ENCODE assay signal across 1 cellular context in genomic region chr17:43316522-43317142, GRCh38.
TF ChIP-seq lines count a peak whose summit lies in the region.

No MANE protein-coding gene starts in this region.

TF ChIP-seq in H1, 55 proteins besides CTCF, POLR2A, EP300 and RAD21 (continued from another document):
- TF ChIP-seq EZH2 (IDR thresholded peaks at IDR 0.05; ENCODE audit: low read depth, low read length, severe bottlenecking): no peak
- no peak for TF ChIP-seq MAX (IDR thresholded peaks at IDR 0.05)
- TF ChIP-seq CREB1 (IDR thresholded peaks at IDR 0.05): no peak
- TF ChIP-seq TCF12 (IDR thresholded peaks at IDR 0.05; ENCODE audit: low read depth, low read length): no peak
- no peak for TF ChIP-seq CHD1 (IDR thresholded peaks at IDR 0.05; ENCODE audit: low read depth, low read length)
- TF ChIP-seq ASH2L (IDR thresholded peaks at IDR 0.05; ENCODE audit: low read length): no peak
- no peak for TF ChIP-seq JUN (IDR thresholded peaks at IDR 0.05; ENCODE audit: low read depth, low read length)
- no peak for TF ChIP-seq NANOG (IDR thresholded peaks at IDR 0.05; ENCODE audit: insufficient read depth, low read depth, low read length, poor library complexity, severe bottlenecking)
- TF ChIP-seq BRCA1 (IDR thresholded peaks at IDR 0.05; ENCODE audit: low read depth, low read length): no peak
- TF ChIP-seq GTF2F1 (IDR thresholded peaks at IDR 0.05; ENCODE audit: borderline replicate concordance, low read depth, low read length): no peak
- no peak for TF ChIP-seq ATF2 (IDR thresholded peaks at IDR 0.05; ENCODE audit: low read length)
- TF ChIP-seq EGR1 (IDR thresholded peaks at IDR 0.05; ENCODE audit: borderline replicate concordance, low read depth, low read length): no peak
TF ChIP-seq in H1: peak in this region for 0.
